ENCODE assay signal across 2 cellular contexts in the genomic region with DNA sequence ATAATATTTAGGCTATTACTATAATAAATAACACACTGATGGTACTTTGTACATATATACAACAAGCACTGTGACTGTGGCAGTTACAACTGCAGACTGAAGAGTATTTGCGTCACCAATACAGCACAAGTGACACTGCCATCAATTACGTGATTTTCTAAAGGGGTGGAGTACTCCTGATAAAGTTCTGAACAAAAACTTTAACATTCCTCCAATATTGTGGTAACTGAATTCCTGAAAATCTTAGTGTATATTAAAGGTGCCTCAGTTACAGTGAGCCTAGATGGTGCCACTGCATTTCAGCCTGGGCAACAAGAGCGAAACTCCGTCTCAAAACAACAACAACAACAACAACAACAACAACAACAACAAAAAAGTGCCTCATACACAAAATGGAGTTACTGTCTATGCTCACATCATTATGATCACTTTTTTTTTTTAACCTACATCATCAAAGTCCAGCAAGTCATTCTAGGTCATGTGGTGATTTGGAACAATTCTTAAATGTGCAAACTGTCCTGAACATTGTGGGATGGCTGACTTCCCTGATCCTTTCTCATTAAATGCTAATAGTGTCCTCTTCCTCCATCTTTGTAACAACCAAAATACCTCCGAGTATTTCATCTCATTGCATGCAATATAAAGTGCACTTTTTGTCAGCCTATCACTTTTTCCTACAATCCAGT.
TF ChIP-seq lines count a peak whose summit lies in the region.

No MANE protein-coding gene starts in this region.

TF ChIP-seq in HepG2, 621 proteins besides CTCF, POLR2A, EP300 and RAD21:
- peak; percentile 58; the same call in 1 of the 2 replicates for TF ChIP-seq FOXP1 (IDR thresholded peaks at IDR 0.05)
- TF ChIP-seq FOXP1 (CRISPR knock-in tag; IDR thresholded peaks at IDR 0.05): no peak
- no peak for TF ChIP-seq MEF2D (CRISPR knock-in tag; IDR thresholded peaks at IDR 0.05)
- TF ChIP-seq TCF7L2 (IDR thresholded peaks at IDR 0.05; ENCODE audit: low read depth, low read length): no peak

TF ChIP-seq in K562, 482 proteins besides CTCF, POLR2A, EP300 and RAD21:
- TF ChIP-seq, protein P1, sequence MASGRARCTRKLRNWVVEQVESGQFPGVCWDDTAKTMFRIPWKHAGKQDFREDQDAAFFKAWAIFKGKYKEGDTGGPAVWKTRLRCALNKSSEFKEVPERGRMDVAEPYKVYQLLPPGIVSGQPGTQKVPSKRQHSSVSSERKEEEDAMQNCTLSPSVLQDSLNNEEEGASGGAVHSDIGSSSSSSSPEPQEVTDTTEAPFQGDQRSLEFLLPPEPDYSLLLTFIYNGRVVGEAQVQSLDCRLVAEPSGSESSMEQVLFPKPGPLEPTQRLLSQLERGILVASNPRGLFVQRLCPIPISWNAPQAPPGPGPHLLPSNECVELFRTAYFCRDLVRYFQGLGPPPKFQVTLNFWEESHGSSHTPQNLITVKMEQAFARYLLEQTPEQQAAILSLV (tag; IDR thresholded peaks at IDR 0.05): no peak
- TF ChIP-seq ZNF316 (IDR thresholded peaks at IDR 0.05): peak; percentile 51; the same call in 1 of the 2 replicates
- no peak for TF ChIP-seq CBX8 (IDR thresholded peaks at IDR 0.05; ENCODE audit: borderline replicate concordance, extremely low read depth, low read depth, low read length, poor library complexity, severe bottlenecking)
- TF ChIP-seq, protein P2, sequence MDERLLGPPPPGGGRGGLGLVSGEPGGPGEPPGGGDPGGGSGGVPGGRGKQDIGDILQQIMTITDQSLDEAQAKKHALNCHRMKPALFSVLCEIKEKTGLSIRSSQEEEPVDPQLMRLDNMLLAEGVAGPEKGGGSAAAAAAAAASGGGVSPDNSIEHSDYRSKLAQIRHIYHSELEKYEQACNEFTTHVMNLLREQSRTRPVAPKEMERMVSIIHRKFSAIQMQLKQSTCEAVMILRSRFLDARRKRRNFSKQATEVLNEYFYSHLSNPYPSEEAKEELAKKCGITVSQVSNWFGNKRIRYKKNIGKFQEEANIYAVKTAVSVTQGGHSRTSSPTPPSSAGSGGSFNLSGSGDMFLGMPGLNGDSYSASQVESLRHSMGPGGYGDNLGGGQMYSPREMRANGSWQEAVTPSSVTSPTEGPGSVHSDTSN (CRISPR knock-in tag; IDR thresholded peaks at IDR 0.05; ENCODE audit: low read depth): no peak
- TF ChIP-seq, protein P2 (tag; conservative IDR thresholded peaks at IDR 0.05; ENCODE audit: low read depth): 0 out of 2 replicates have a peak, but pooled peaks have one; percentile 14
- TF ChIP-seq, protein P3, sequence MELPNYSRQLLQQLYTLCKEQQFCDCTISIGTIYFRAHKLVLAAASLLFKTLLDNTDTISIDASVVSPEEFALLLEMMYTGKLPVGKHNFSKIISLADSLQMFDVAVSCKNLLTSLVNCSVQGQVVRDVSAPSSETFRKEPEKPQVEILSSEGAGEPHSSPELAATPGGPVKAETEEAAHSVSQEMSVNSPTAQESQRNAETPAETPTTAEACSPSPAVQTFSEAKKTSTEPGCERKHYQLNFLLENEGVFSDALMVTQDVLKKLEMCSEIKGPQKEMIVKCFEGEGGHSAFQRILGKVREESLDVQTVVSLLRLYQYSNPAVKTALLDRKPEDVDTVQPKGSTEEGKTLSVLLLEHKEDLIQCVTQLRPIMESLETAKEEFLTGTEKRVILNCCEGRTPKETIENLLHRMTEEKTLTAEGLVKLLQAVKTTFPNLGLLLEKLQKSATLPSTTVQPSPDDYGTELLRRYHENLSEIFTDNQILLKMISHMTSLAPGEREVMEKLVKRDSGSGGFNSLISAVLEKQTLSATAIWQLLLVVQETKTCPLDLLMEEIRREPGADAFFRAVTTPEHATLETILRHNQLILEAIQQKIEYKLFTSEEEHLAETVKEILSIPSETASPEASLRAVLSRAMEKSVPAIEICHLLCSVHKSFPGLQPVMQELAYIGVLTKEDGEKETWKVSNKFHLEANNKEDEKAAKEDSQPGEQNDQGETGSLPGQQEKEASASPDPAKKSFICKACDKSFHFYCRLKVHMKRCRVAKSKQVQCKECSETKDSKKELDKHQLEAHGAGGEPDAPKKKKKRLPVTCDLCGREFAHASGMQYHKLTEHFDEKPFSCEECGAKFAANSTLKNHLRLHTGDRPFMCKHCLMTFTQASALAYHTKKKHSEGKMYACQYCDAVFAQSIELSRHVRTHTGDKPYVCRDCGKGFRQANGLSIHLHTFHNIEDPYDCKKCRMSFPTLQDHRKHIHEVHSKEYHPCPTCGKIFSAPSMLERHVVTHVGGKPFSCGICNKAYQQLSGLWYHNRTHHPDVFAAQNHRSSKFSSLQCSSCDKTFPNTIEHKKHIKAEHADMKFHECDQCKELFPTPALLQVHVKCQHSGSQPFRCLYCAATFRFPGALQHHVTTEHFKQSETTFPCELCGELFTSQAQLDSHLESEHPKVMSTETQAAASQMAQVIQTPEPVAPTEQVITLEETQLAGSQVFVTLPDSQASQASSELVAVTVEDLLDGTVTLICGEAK (IDR thresholded peaks at IDR 0.05): peak; percentile 74
- TF ChIP-seq, protein P3 (CRISPR knock-in tag; IDR thresholded peaks at IDR 0.05): peak; percentile 65; the same call in 1 of the 2 replicates
TF ChIP-seq in K562: peak in this region for 3.
